ENCODE assay signal across 9 cellular contexts in genomic region chr9:121271368-121272351, GRCh38. TPM values are rescaled to one million over a fixed set of nuclear protein-coding genes. Genes with fewer than 3 reads are reported as not detected.
DNase-seq lines count a peak whose midpoint lies in the region; TF ChIP-seq lines count a peak whose summit lies in the region.
"Had no signal": no experiment of that assay in that cellular context is flagged by ENCODE, and none has a peak within 500 bp of the region (broad histone marks: within the 10 kb centered on the region; RNA-seq: fewer than 3 reads in every experiment).

No MANE protein-coding gene starts in this region.

- peaks cover 2% of the 10 kb centered on the region for H3K4me1 ChIP-seq in mesendoderm (ENCODE audit: control insufficient read depth, low read depth, low read length)

- no peak overlapping the region for H2BK15ac ChIP-seq in mesendoderm (replicated peaks; ENCODE audit: low read depth)

- H3K27ac Mint-ChIP-seq in progenitor cell of endocrine pancreas: no peak overlapping the region
- H3K27ac Mint-ChIP-seq: activated CD8-positive, alpha-beta memory T cell treated with anti-CD3 and anti-CD28 coated beads, Interleukin-2, amount 10 ng/mL, durations not matched to agents 7 days and 5 days had no signal

- H2AK5ac ChIP-seq in mesendoderm (ENCODE audit: low read length): no peak overlapping the region

- no peaks in the 10 kb centered on the region for H3K9me3 Mint-ChIP-seq in progenitor cell of endocrine pancreas (ENCODE audit: low read depth)

- in situ Hi-C loops in astrocyte of the cerebellum (cut with HindIII; ENCODE audit: low sequenced_read_pairs): no loop called here

- no peak overlapping the region for H3K9ac ChIP-seq in mesendoderm (ENCODE audit: low read length)

- peaks cover 19% of the 10 kb centered on the region for H3K4me1 Mint-ChIP-seq in progenitor cell of endocrine pancreas (ENCODE audit: low read depth)

- peaks cover 35% of the 10 kb centered on the region for H3K27me3 Mint-ChIP-seq in progenitor cell of endocrine pancreas

- no peaks in the 10 kb centered on the region for H3K36me3 Mint-ChIP-seq in progenitor cell of endocrine pancreas (ENCODE audit: insufficient read depth)
- H3K36me3 Mint-ChIP-seq: activated CD8-positive, alpha-beta memory T cell treated with anti-CD3 and anti-CD28 coated beads, Interleukin-2, amount 10 ng/mL, durations not matched to agents 7 days and 5 days had no signal

- no peaks in the 10 kb centered on the region for H3K36me3 ChIP-seq in mesendoderm (ENCODE audit: control insufficient read depth, insufficient read depth, low read length)

- H3K56ac ChIP-seq in mesendoderm (ENCODE audit: low read length): no peak overlapping the region

- no peak overlapping the region for H2BK5ac ChIP-seq in mesendoderm (ENCODE audit: low read length)

- H3K4me3 Mint-ChIP-seq in progenitor cell of endocrine pancreas (ENCODE audit: low read depth): no peak overlapping the region
- H3K4me3 Mint-ChIP-seq: activated CD8-positive, alpha-beta memory T cell treated with anti-CD3 and anti-CD28 coated beads, Interleukin-2, amount 10 ng/mL, durations not matched to agents 7 days and 5 days had no signal

- H3K27me3 ChIP-seq in mesendoderm (ENCODE audit: insufficient read depth, low read length, poor library complexity): no peaks in the 10 kb centered on the region

- TF ChIP-seq CTCF in astrocyte of the cerebellum (IDR thresholded peaks at IDR 0.05; ENCODE audit: low read depth, low read length, missing control alignments): no peak
- no peak for TF ChIP-seq CTCF in progenitor cell of endocrine pancreas (IDR thresholded peaks at IDR 0.05; ENCODE audit: unreplicated experiment)

- no peak overlapping the region for H3K4me3 ChIP-seq in Jurkat, Clone E6-1 (ENCODE audit: low read length)
- H3K4me3 ChIP-seq in astrocyte of the cerebellum (ENCODE audit: low read depth, low read length): peak overlapping the region; percentile 16
- no peak overlapping the region for H3K4me3 ChIP-seq in mesendoderm (ENCODE audit: low read length)

- no CpG with 5 or more reads among the region's 13 CpGs for WGBS in mesendoderm (ENCODE audit: extremely low coverage, insufficient coverage, low lambda C conversion rate)

- no peak overlapping the region for H2BK120ac ChIP-seq in mesendoderm (ENCODE audit: low read depth, low read length)

- H4K8ac ChIP-seq in mesendoderm (ENCODE audit: low read depth, low read length): no peak overlapping the region

- no peak overlapping the region for H4K5ac ChIP-seq in mesendoderm (ENCODE audit: low read length)

- H3K79me2 ChIP-seq in mesendoderm (ENCODE audit: control insufficient read depth, insufficient read depth, low read length): no peaks in the 10 kb centered on the region

- no peak overlapping the region for H3K23ac ChIP-seq in mesendoderm (ENCODE audit: low read length)

- H3K4ac ChIP-seq in mesendoderm (ENCODE audit: low read depth, low read length): no peak overlapping the region

- no peak overlapping the region for H3K4me2 ChIP-seq in mesendoderm (ENCODE audit: low read length)

- no peak overlapping the region for H3K18ac ChIP-seq in mesendoderm (ENCODE audit: low read length)

- peak; percentile 14 for DNase-seq in Jurkat, Clone E6-1 (ENCODE audit: low read depth, low spot score)
- DNase-seq in astrocyte of the cerebellum (ENCODE audit: low read depth) (peak; percentile 69), left kidney (ENCODE audit: low read depth, low spot score) (peak; percentile 65), superior temporal gyrus (ENCODE audit: extremely low spot score) (peak; percentile 45), mesendoderm (no peak), progenitor cell of endocrine pancreas (ENCODE audit: low spot score, unreplicated experiment) (no peak), T-helper 9 cell (no peak)
- DNase-seq in activated CD4-positive, alpha-beta T cell treated with anti-CD3 and anti-CD28 coated beads for 4 hours: no peak
- DNase-seq: activated CD8-positive, alpha-beta memory T cell treated with anti-CD3 and anti-CD28 coated beads, Interleukin-2, amount 10 ng/mL, durations not matched to agents 7 days and 5 days had no signal

- no peak overlapping the region for H3K27ac ChIP-seq in mesendoderm (ENCODE audit: low read depth, low read length)

- no peaks in the 10 kb centered on the region for H3K79me1 ChIP-seq in mesendoderm (ENCODE audit: low read length)

RNA-seq across cellular contexts. Expression of gene GSN, which starts 3.7 kb away (rescaled TPM):
- polyA plus RNA-seq in Jurkat, Clone E6-1 (2012; ENCODE audit: insufficient read depth, insufficient read length): 21.1 TPM
- polyA plus RNA-seq in mesendoderm (2013, experiment 1 of 2): 12.4 TPM
- 13.0 TPM for polyA plus RNA-seq in mesendoderm (2013, experiment 2 of 2)
- 35.0 and 41.4 TPM in 2 replicates for total RNA-seq in progenitor cell of endocrine pancreas

Comparison
In these comparisons a context has a peak if more than half of its experiments do, and no peak if none do; other contexts are left out.
1. DNase-seq: peak in Jurkat, Clone E6-1 (single experiment), astrocyte of the cerebellum (single experiment), left kidney (single experiment) and superior temporal gyrus (single experiment); none in activated CD4-positive, alpha-beta T cell treated with anti-CD3 and anti-CD28 coated beads for 4 hours (0 of 2), mesendoderm (single experiment), progenitor cell of endocrine pancreas (single experiment) and T-helper 9 cell (single experiment).